Comparison of ENCODE assay signal across 19 cellular contexts in the genomic region with DNA sequence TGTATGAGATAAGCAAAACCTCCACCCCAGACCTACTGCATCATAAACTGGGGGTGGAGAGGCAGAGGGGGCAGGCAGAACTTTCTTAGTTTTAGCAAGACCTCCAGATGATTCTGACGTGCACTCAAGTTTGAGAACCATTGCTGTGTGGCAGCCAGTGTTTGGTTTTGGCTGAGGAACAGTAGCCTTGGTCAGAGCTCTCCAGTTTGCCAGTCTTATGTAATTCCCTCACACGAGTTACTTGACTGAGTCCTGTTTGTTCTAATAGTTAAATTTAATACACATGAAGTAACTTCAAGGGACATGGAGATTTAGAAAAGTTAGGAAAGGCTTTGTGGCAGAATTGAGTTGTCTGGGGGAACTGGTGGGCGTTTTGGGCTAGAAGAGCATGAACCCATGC. TPM values are rescaled to one million over a fixed set of nuclear protein-coding genes. Genes with fewer than 3 reads are reported as not detected.
A peak's percentile ranks its signal among the peaks of the same experiment; 100 is the strongest.
DNase-seq lines count a peak whose midpoint lies in the region; ATAC-seq and TF ChIP-seq lines count a peak whose summit lies in the region.
"Had no signal": no experiment of that assay in that cellular context is flagged by ENCODE, and none has a peak within 500 bp of the region (broad histone marks: within the 10 kb centered on the region; RNA-seq: fewer than 3 reads in every experiment).

No MANE protein-coding gene starts in this region.

- H3K9me3 ChIP-seq in upper lobe of right lung = no peaks in the 10 kb centered on the region
- H3K9me3 ChIP-seq: MG63 had no signal

- peak overlapping the region; percentile 49 for H3K27ac Mint-ChIP-seq in activated CD8-positive, alpha-beta T cell treated with anti-CD3 and anti-CD28 coated beads for 36 hours
- H3K27ac Mint-ChIP-seq in activated CD8-positive, alpha-beta T cell treated with anti-CD3 and anti-CD28 coated beads, Interleukin-2, amount 10 ng/mL, durations not matched to agents 7 days and 5 days = no peak overlapping the region
- H3K27ac Mint-ChIP-seq in activated T-helper 2 cell treated with anti-CD3 and anti-CD28 coated beads, Interferon-gamma antibody, Interleukin-2, Interleukin-4, amounts not matched to agents 10 μg/mL and 5 μg/mL and 100 μg/mL, durations not matched to agents 14 hours and 24 hours and 36 hours = peak overlapping the region; percentile 38
- H3K27ac Mint-ChIP-seq in memory B cell = peak overlapping the region; percentile 31
- no peak overlapping the region for H3K27ac Mint-ChIP-seq in progenitor cell of endocrine pancreas
- H3K27ac Mint-ChIP-seq: B cell; CD4-positive, alpha-beta T cell; H9 had no signal

- no peak for DNase-seq in activated CD8-positive, alpha-beta T cell treated with anti-CD3 and anti-CD28 coated beads for 36 hours
- DNase-seq in activated CD8-positive, alpha-beta T cell treated with anti-CD3 and anti-CD28 coated beads, Interleukin-2, amount 10 ng/mL, durations not matched to agents 7 days and 5 days = no peak
- DNase-seq in activated T-helper 2 cell treated with anti-CD3 and anti-CD28 coated beads, Interferon-gamma antibody, Interleukin-2, Interleukin-4, amounts not matched to agents 10 μg/mL and 5 μg/mL and 100 μg/mL, durations not matched to agents 14 hours and 24 hours and 36 hours (ENCODE audit: low spot score) = no peak
- DNase-seq in memory B cell (ENCODE audit: low spot score in 2 of 2) (no peak), upper lobe of right lung (no peak), progenitor cell of endocrine pancreas (ENCODE audit: low spot score, unreplicated experiment) (no peak), NCI-H1694 (lab: John Stamatoyannopoulos, UW) (no peak)
- DNase-seq: ACHN; CD4-positive, alpha-beta T cell; DMS79; H9; MG63; NCI-H1105 treated with DMSO at 0.1 percent for 48 hours; NCI-H1930; NCI-H2171 treated with DMSO at 0.1 percent for 48 hours; NCI-H774 had no signal

- no peaks in the 10 kb centered on the region for H3K27me3 ChIP-seq in upper lobe of right lung
- H3K27me3 ChIP-seq: MG63 had no signal

- peaks cover 68% of the 10 kb centered on the region for H3K36me3 ChIP-seq in upper lobe of right lung

- ATAC-seq in activated CD8-positive, alpha-beta T cell treated with anti-CD3 and anti-CD28 coated beads for 36 hours = no peak
- ATAC-seq in activated CD8-positive, alpha-beta T cell treated with anti-CD3 and anti-CD28 coated beads, Interleukin-2, amount 10 ng/mL, durations not matched to agents 7 days and 5 days = no peak
- ATAC-seq in memory B cell (ENCODE audit: low read depth) (no peak), upper lobe of right lung (peak; percentile 69)

- H3K36me3 Mint-ChIP-seq in activated CD8-positive, alpha-beta T cell treated with anti-CD3 and anti-CD28 coated beads for 36 hours (ENCODE audit: low read depth) = peaks cover 62% of the 10 kb centered on the region
- H3K36me3 Mint-ChIP-seq in activated CD8-positive, alpha-beta T cell treated with anti-CD3 and anti-CD28 coated beads, Interleukin-2, amount 10 ng/mL, durations not matched to agents 7 days and 5 days (ENCODE audit: low read depth) = peaks cover 64% of the 10 kb centered on the region
- peaks cover 74% of the 10 kb centered on the region for H3K36me3 Mint-ChIP-seq in activated T-helper 2 cell treated with anti-CD3 and anti-CD28 coated beads, Interferon-gamma antibody, Interleukin-2, Interleukin-4, amounts not matched to agents 10 μg/mL and 5 μg/mL and 100 μg/mL, durations not matched to agents 14 hours and 24 hours and 36 hours (ENCODE audit: low read depth)
- H3K36me3 Mint-ChIP-seq in memory B cell = peaks cover 41% of the 10 kb centered on the region
- peaks cover 31% of the 10 kb centered on the region for H3K36me3 Mint-ChIP-seq in progenitor cell of endocrine pancreas (ENCODE audit: insufficient read depth)

- intact Hi-C loops in activated CD8-positive, alpha-beta T cell treated with anti-CD3 and anti-CD28 coated beads for 36 hours (cut with micrococcal nuclease) = loop anchor here (10.0 kb wide), 1 partner anchor 102 kb away; no protein-coding TSS in a partner anchor
- intact Hi-C loops in activated T-helper 2 cell treated with anti-CD3 and anti-CD28 coated beads, Interferon-gamma antibody, Interleukin-2, Interleukin-4, amounts not matched to agents 10 μg/mL and 5 μg/mL and 100 μg/mL, durations not matched to agents 14 hours and 24 hours and 36 hours (cut with micrococcal nuclease) = no loop called here
- intact Hi-C loops in upper lobe of right lung (cut with DNase I) = no loop called here

- H3K4me3 Mint-ChIP-seq in activated CD8-positive, alpha-beta T cell treated with anti-CD3 and anti-CD28 coated beads for 36 hours = no peak overlapping the region
- H3K4me3 Mint-ChIP-seq in activated CD8-positive, alpha-beta T cell treated with anti-CD3 and anti-CD28 coated beads, Interleukin-2, amount 10 ng/mL, durations not matched to agents 7 days and 5 days = no peak overlapping the region
- no peak overlapping the region for H3K4me3 Mint-ChIP-seq in activated T-helper 2 cell treated with anti-CD3 and anti-CD28 coated beads, Interferon-gamma antibody, Interleukin-2, Interleukin-4, amounts not matched to agents 10 μg/mL and 5 μg/mL and 100 μg/mL, durations not matched to agents 14 hours and 24 hours and 36 hours (ENCODE audit: low read depth)
- no peak overlapping the region for H3K4me3 Mint-ChIP-seq in memory B cell
- H3K4me3 Mint-ChIP-seq in progenitor cell of endocrine pancreas (ENCODE audit: low read depth) = no peak overlapping the region
- H3K4me3 Mint-ChIP-seq: B cell; CD4-positive, alpha-beta T cell; H9 had no signal

- no peak for TF ChIP-seq CTCF in activated CD8-positive, alpha-beta T cell treated with anti-CD3 and anti-CD28 coated beads for 36 hours (IDR thresholded peaks at IDR 0.05)
- no peak for TF ChIP-seq CTCF in upper lobe of right lung (IDR thresholded peaks at IDR 0.05)
- no peak for TF ChIP-seq CTCF in progenitor cell of endocrine pancreas (IDR thresholded peaks at IDR 0.05; ENCODE audit: unreplicated experiment)

- CTCF ChIA-PET in activated CD8-positive, alpha-beta T cell treated with anti-CD3 and anti-CD28 coated beads for 36 hours (lab: Charles Lee) = no interaction called here
- CTCF ChIA-PET in activated CD8-positive, alpha-beta T cell treated with anti-CD3 and anti-CD28 coated beads, Interleukin-2, amount 10 ng/mL, durations not matched to agents 7 days and 5 days (lab: Charles Lee) = no interaction called here

- H3K9me3 Mint-ChIP-seq in activated CD8-positive, alpha-beta T cell treated with anti-CD3 and anti-CD28 coated beads for 36 hours = peaks cover 2% of the 10 kb centered on the region
- H3K9me3 Mint-ChIP-seq in activated CD8-positive, alpha-beta T cell treated with anti-CD3 and anti-CD28 coated beads, Interleukin-2, amount 10 ng/mL, durations not matched to agents 7 days and 5 days (ENCODE audit: insufficient read depth) = no peaks in the 10 kb centered on the region
- no peaks in the 10 kb centered on the region for H3K9me3 Mint-ChIP-seq in activated T-helper 2 cell treated with anti-CD3 and anti-CD28 coated beads, Interferon-gamma antibody, Interleukin-2, Interleukin-4, amounts not matched to agents 10 μg/mL and 5 μg/mL and 100 μg/mL, durations not matched to agents 14 hours and 24 hours and 36 hours
- H3K9me3 Mint-ChIP-seq in memory B cell (no peaks in the 10 kb centered on the region), progenitor cell of endocrine pancreas (ENCODE audit: low read depth) (no peaks in the 10 kb centered on the region)
- H3K9me3 Mint-ChIP-seq: CD4-positive, alpha-beta T cell; H9 had no signal

- no peaks in the 10 kb centered on the region for H3K4me1 ChIP-seq in upper lobe of right lung

- POLR2A ChIA-PET in activated CD8-positive, alpha-beta T cell treated with anti-CD3 and anti-CD28 coated beads for 36 hours (lab: Charles Lee) = interaction anchor here (0.5 to 1.9 kb wide), 2 partner anchors 11 to 13 kb away, joined by 3 to 5 read pairs; no protein-coding TSS in a partner anchor
- POLR2A ChIA-PET in activated CD8-positive, alpha-beta T cell treated with anti-CD3 and anti-CD28 coated beads, Interleukin-2, amount 10 ng/mL, durations not matched to agents 7 days and 5 days (lab: Charles Lee) = no interaction called here

- H3K4me1 Mint-ChIP-seq in activated CD8-positive, alpha-beta T cell treated with anti-CD3 and anti-CD28 coated beads for 36 hours (ENCODE audit: low read depth) = no peaks in the 10 kb centered on the region
- H3K4me1 Mint-ChIP-seq in activated CD8-positive, alpha-beta T cell treated with anti-CD3 and anti-CD28 coated beads, Interleukin-2, amount 10 ng/mL, durations not matched to agents 7 days and 5 days (ENCODE audit: low read depth) = no peaks in the 10 kb centered on the region
- H3K4me1 Mint-ChIP-seq in activated T-helper 2 cell treated with anti-CD3 and anti-CD28 coated beads, Interferon-gamma antibody, Interleukin-2, Interleukin-4, amounts not matched to agents 10 μg/mL and 5 μg/mL and 100 μg/mL, durations not matched to agents 14 hours and 24 hours and 36 hours (ENCODE audit: low read depth) = peaks cover 2% of the 10 kb centered on the region
- H3K4me1 Mint-ChIP-seq in memory B cell = no peaks in the 10 kb centered on the region
- H3K4me1 Mint-ChIP-seq in progenitor cell of endocrine pancreas (ENCODE audit: low read depth) = peaks cover 16% of the 10 kb centered on the region
- H3K4me1 Mint-ChIP-seq: B cell, H9 had no signal

- H3K27me3 Mint-ChIP-seq in activated CD8-positive, alpha-beta T cell treated with anti-CD3 and anti-CD28 coated beads for 36 hours = no peaks in the 10 kb centered on the region
- no peaks in the 10 kb centered on the region for H3K27me3 Mint-ChIP-seq in activated CD8-positive, alpha-beta T cell treated with anti-CD3 and anti-CD28 coated beads, Interleukin-2, amount 10 ng/mL, durations not matched to agents 7 days and 5 days (ENCODE audit: low read depth)
- H3K27me3 Mint-ChIP-seq in activated T-helper 2 cell treated with anti-CD3 and anti-CD28 coated beads, Interferon-gamma antibody, Interleukin-2, Interleukin-4, amounts not matched to agents 10 μg/mL and 5 μg/mL and 100 μg/mL, durations not matched to agents 14 hours and 24 hours and 36 hours (ENCODE audit: low read depth) = no peaks in the 10 kb centered on the region
- no peaks in the 10 kb centered on the region for H3K27me3 Mint-ChIP-seq in memory B cell
- no peaks in the 10 kb centered on the region for H3K27me3 Mint-ChIP-seq in progenitor cell of endocrine pancreas
- H3K27me3 Mint-ChIP-seq: B cell; CD4-positive, alpha-beta T cell had no signal

- no peak overlapping the region for H3K4me3 ChIP-seq in upper lobe of right lung
- H3K4me3 ChIP-seq: MG63 had no signal

- H3K27ac ChIP-seq in upper lobe of right lung = peak overlapping the region; percentile 12

RNA-seq across cellular contexts. Expression of a gene that starts 38.5 kb away (rescaled TPM):
- total RNA-seq in activated CD8-positive, alpha-beta T cell treated with anti-CD3 and anti-CD28 coated beads for 36 hours = 100 to 1,000 TPM; 338 to 354 TPM
- total RNA-seq in activated CD8-positive, alpha-beta T cell treated with anti-CD3 and anti-CD28 coated beads, Interleukin-2, amount 10 ng/mL, durations not matched to agents 7 days and 5 days = 100 to 1,000 TPM; 185 to 189 TPM
- 208 and 221 TPM in 2 replicates for total RNA-seq in activated T-helper 2 cell treated with anti-CD3 and anti-CD28 coated beads, Interferon-gamma antibody, Interleukin-2, Interleukin-4, amounts not matched to agents 10 μg/mL and 5 μg/mL and 100 μg/mL, durations not matched to agents 14 hours and 24 hours and 36 hours
- total RNA-seq in upper lobe of right lung = 68.4 TPM
- total RNA-seq in progenitor cell of endocrine pancreas = 117 and 141 TPM in 2 replicates

RNA-seq across cellular contexts. Expression of a gene that starts 49.0 kb away (rescaled TPM):
- total RNA-seq in activated CD8-positive, alpha-beta T cell treated with anti-CD3 and anti-CD28 coated beads for 36 hours = not detected
- total RNA-seq in activated CD8-positive, alpha-beta T cell treated with anti-CD3 and anti-CD28 coated beads, Interleukin-2, amount 10 ng/mL, durations not matched to agents 7 days and 5 days = not detected
- total RNA-seq in activated T-helper 2 cell treated with anti-CD3 and anti-CD28 coated beads, Interferon-gamma antibody, Interleukin-2, Interleukin-4, amounts not matched to agents 10 μg/mL and 5 μg/mL and 100 μg/mL, durations not matched to agents 14 hours and 24 hours and 36 hours = not detected in 2 replicates
- total RNA-seq in upper lobe of right lung (not detected), progenitor cell of endocrine pancreas (not detected in 2 replicates)
- total RNA-seq: B cell; CD4-positive, alpha-beta T cell; G401; NCI-H460 had no signal

Comparison
In these comparisons a context has a peak if more than half of its experiments do, and no peak if none do; other contexts are left out.
1. H3K27ac Mint-ChIP-seq: peak in activated CD8-positive, alpha-beta T cell treated with anti-CD3 and anti-CD28 coated beads for 36 hours (single experiment), activated T-helper 2 cell treated with anti-CD3 and anti-CD28 coated beads, Interferon-gamma antibody, Interleukin-2, Interleukin-4, amounts not matched to agents 10 μg/mL and 5 μg/mL and 100 μg/mL, durations not matched to agents 14 hours and 24 hours and 36 hours (single experiment) and memory B cell (single experiment); none in activated CD8-positive, alpha-beta T cell treated with anti-CD3 and anti-CD28 coated beads, Interleukin-2, amount 10 ng/mL, durations not matched to agents 7 days and 5 days (single experiment) and progenitor cell of endocrine pancreas (single experiment).